Comparison of ENCODE assay signal across 10 cellular contexts in genomic region chr11:19953342-19953741, GRCh38.
DNase-seq lines count a peak whose midpoint lies in the region; ATAC-seq, FAIRE-seq and TF ChIP-seq lines count a peak whose summit lies in the region.
"Had no signal": no experiment of that assay in that cellular context is flagged by ENCODE, and none has a peak within 500 bp of the region (broad histone marks: within the 10 kb centered on the region; RNA-seq: fewer than 3 reads in every experiment).

No MANE protein-coding gene starts in this region.

- intact Hi-C loops in right cardiac atrium (cut with DNase I): loop anchor here (5.0 to 10.0 kb wide), 5 partner anchors 101 to 179 kb away; no protein-coding TSS in a partner anchor
- intact Hi-C loops in Right ventricle myocardium superior (cut with DNase I): loop anchor here (5.0 kb wide), 3 partner anchors 94 to 179 kb away; no protein-coding TSS in a partner anchor
- intact Hi-C loops in aorta (cut with DNase I): loop anchor here in 1 of 2 donors (5.0 to 10.0 kb wide), 2 partner anchors 46 to 401 kb away; no protein-coding TSS in a partner anchor

- H3K9me3 ChIP-seq in right cardiac atrium (ENCODE audit: control insufficient read depth, low read length) (no peaks in the 10 kb centered on the region), aorta (ENCODE audit: control insufficient read depth, low read length) (no peaks in the 10 kb centered on the region)

- FAIRE-seq in bronchial epithelial cell (lab: Jason Lieb, UNC): no peak

- 63% methylated on average over 4 of the region's 4 CpGs for WGBS in right cardiac atrium
- 26 to 34% methylated on average over 4 of the region's 4 CpGs for WGBS in aorta, 2 donors

- no peaks in the 10 kb centered on the region for H3K27me3 ChIP-seq in right cardiac atrium (ENCODE audit: control insufficient read depth, insufficient read depth)
- no peaks in the 10 kb centered on the region for H3K27me3 ChIP-seq in bronchial epithelial cell (ENCODE audit: control insufficient read depth, insufficient read depth, low read length)
- no peaks in the 10 kb centered on the region for H3K27me3 ChIP-seq in aorta (ENCODE audit: control insufficient read depth in 1 of 2, insufficient read depth in 2 of 2, low read length in 1 of 2)

- H3K4me1 ChIP-seq in right cardiac atrium (ENCODE audit: control insufficient read depth, insufficient read depth, low read length) (peaks cover 7% of the 10 kb centered on the region), aorta (ENCODE audit: control insufficient read depth in 1 of 2, insufficient read depth in 2 of 2, low read length in 2 of 2) (peaks cover 3 to 15% of the 10 kb centered on the region in 2 donors)

- no peak for DNase-seq in right cardiac atrium
- no peak for DNase-seq in Right ventricle myocardium superior
- DNase-seq in bronchial epithelial cell (ENCODE audit: low read depth): peak; percentile 75
- DNase-seq in iris pigment epithelial cell (ENCODE audit: low read depth): peak; percentile 46
- no peak for DNase-seq in aorta
- DNase-seq in NCI-H2196 treated with DMSO at 0.1 percent for 48 hours (lab: John Stamatoyannopoulos, UW; ENCODE audit: unreplicated experiment): no peak
- DNase-seq in NCI-H1048 (lab: John Stamatoyannopoulos, UW): no peak
- DNase-seq: activated CD8-positive, alpha-beta T cell treated with anti-CD3 and anti-CD28 coated beads for 36 hours had no signal

- TF ChIP-seq CTCF in bronchial epithelial cell (IDR thresholded peaks at IDR 0.05; ENCODE audit: insufficient read depth, low read length, severe bottlenecking): no peak

- H3K27ac ChIP-seq in right cardiac atrium (ENCODE audit: low read length) (peak overlapping the region; percentile 48), aorta (ENCODE audit: low read depth in 1 of 2, low read length in 2 of 2) (peak overlapping the region; percentile 15 to 78)
- H3K27ac ChIP-seq: HL-60 had no signal

- no peak overlapping the region for H3K4me3 ChIP-seq in right cardiac atrium (ENCODE audit: low read length)
- H3K4me3 ChIP-seq in bronchial epithelial cell (ENCODE audit: low read depth, low read length): no peak overlapping the region
- H3K4me3 ChIP-seq in aorta (ENCODE audit: low read length in 2 of 2): no peak overlapping the region

- H3K36me3 ChIP-seq in bronchial epithelial cell (ENCODE audit: control insufficient read depth, insufficient read depth, low read length) (no peaks in the 10 kb centered on the region), aorta (ENCODE audit: control insufficient read depth in 1 of 2, insufficient read depth in 2 of 2, low read length in 1 of 2) (peaks cover 4 to 8% of the 10 kb centered on the region in 2 donors)

- ATAC-seq in right cardiac atrium (no peak), Right ventricle myocardium superior (ENCODE audit: poor library complexity) (no peak), aorta (ENCODE audit: low FRiP score) (no peak), HG03378 (IDR thresholded peaks at IDR 0.05; ENCODE audit: unreplicated experiment) (no peak)
- ATAC-seq: activated CD8-positive, alpha-beta T cell treated with anti-CD3 and anti-CD28 coated beads for 36 hours had no signal

Comparison
In these comparisons a context has a peak if more than half of its experiments do, and no peak if none do; other contexts are left out.
1. DNase-seq: peak in bronchial epithelial cell (single experiment) and iris pigment epithelial cell (single experiment); none in right cardiac atrium (0 of 3), Right ventricle myocardium superior (single experiment), aorta (0 of 2), NCI-H2196 treated with DMSO at 0.1 percent for 48 hours (single experiment) and NCI-H1048 (single experiment).